ENCODE assay signal across 28 cellular contexts in genomic region chr2:122219504-122219903, GRCh38.
"Had no signal": no experiment of that assay in that cellular context is flagged by ENCODE, and none has a peak within 500 bp of the region (broad histone marks: within the 10 kb centered on the region; RNA-seq: fewer than 3 reads in every experiment).

No MANE protein-coding gene starts in this region.

- ATAC-seq: effector memory CD8-positive, alpha-beta T cell; esophagus mucosa; foreskin keratinocyte; gastrocnemius medialis; gastroesophageal sphincter; heart left ventricle; heart right ventricle had no signal

- FAIRE-seq: colon, endometrium, endothelial cell of umbilical vein, frontal cortex had no signal

- DNase-seq: colonic mucosa; cortex of kidney; dermis blood vessel endothelial cell; dorsolateral prefrontal cortex; effector CD4-positive, alpha-beta T cell; effector CD8-positive, alpha-beta T cell; effector memory CD4-positive, alpha-beta T cell; effector memory CD8-positive, alpha-beta T cell; endodermal cell; erythroblast; esophagus squamous epithelium; foreskin fibroblast; foreskin keratinocyte; foreskin melanocyte; gastrocnemius medialis; glutamatergic neuron; head of caudate nucleus; heart left ventricle; heart right ventricle had no signal

- H3K4me3 ChIP-seq: colonic mucosa, coronary artery, dorsolateral prefrontal cortex, esophagus muscularis mucosa, esophagus squamous epithelium, gastrocnemius medialis, gastroesophageal sphincter, heart left ventricle, heart right ventricle had no signal

- H3K27me3 ChIP-seq: colonic mucosa, esophagus squamous epithelium, foreskin keratinocyte, gastrocnemius medialis, heart left ventricle had no signal

- H3K36me3 ChIP-seq: colonic mucosa, esophagus muscularis mucosa, esophagus squamous epithelium, gastrocnemius medialis, gastroesophageal sphincter, heart left ventricle, heart right ventricle had no signal

- H3K9me3 ChIP-seq: colonic mucosa, esophagus muscularis mucosa, esophagus squamous epithelium, gastrocnemius medialis, gastroesophageal sphincter, heart left ventricle, heart right ventricle had no signal

- H3K4me1 ChIP-seq: colonic mucosa, esophagus muscularis mucosa, esophagus squamous epithelium, foreskin keratinocyte, gastrocnemius medialis, gastroesophageal sphincter, heart left ventricle, heart right ventricle had no signal

- H3K27ac ChIP-seq: colonic mucosa, coronary artery, dorsolateral prefrontal cortex, epithelial cell of prostate, esophagus muscularis mucosa, esophagus squamous epithelium, foreskin keratinocyte, gastrocnemius medialis, gastroesophageal sphincter, heart left ventricle, heart right ventricle had no signal
